ENCODE assay signal across 10 cellular contexts in the genomic region with DNA sequence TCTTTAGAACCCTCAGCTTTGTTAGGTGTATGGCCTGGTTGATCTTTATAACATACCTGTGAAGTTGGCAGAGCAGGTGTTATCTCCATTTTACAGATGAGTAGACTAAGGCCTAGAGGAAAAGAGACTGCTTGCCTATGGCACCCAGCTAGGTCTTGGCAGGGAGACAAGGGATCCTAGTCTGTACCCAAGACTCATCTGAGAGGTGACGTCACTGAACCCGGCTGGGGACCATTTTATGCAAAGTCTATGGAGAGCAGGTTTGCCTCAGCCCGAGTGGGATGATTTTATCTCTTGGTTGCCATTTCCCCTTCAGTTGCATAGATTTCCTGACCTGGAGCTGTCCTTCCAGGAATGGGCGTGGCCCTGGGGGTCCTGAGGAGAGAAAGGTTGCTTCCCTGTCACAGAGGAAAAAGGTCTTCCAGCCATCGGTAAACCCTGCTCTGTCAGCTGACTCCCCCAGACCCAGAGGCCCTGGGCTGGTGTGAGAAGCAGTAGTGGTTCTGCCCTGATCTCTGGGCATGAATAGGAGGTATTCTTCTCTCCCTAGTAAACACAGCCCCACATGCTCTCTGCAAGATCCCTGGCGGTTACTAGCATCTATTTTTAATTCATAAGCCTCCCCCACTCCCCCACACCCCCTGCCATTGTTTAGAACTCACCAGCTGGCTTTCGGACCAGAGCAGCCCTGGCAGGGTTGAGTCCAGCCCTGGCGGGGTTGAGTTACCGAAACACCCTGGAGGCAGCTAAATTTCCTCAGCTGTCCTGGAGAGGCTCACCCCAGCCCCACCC. TPM values are rescaled to one million over a fixed set of nuclear protein-coding genes. Genes with fewer than 3 reads are reported as not detected.
DNase-seq lines count a peak whose midpoint lies in the region; ATAC-seq and TF ChIP-seq lines count a peak whose summit lies in the region.
"Had no signal": no experiment of that assay in that cellular context is flagged by ENCODE, and none has a peak within 500 bp of the region (broad histone marks: within the 10 kb centered on the region; RNA-seq: fewer than 3 reads in every experiment).

No MANE protein-coding gene starts in this region.

- peak; percentile 15 to 52 for TF ChIP-seq POLR2A in gastrocnemius medialis (IDR thresholded peaks at IDR 0.05)

- no peaks in the 10 kb centered on the region for H3K9me3 ChIP-seq in left ventricle myocardium inferior (replicated peaks)
- H3K9me3 ChIP-seq in gastrocnemius medialis: no peaks in the 10 kb centered on the region

- in situ Hi-C loops in gastrocnemius medialis (cut with MboI; ENCODE audit: low sequenced_read_pairs in 4 of 4): no loop called here

- peak; percentile 77 to 79 for ATAC-seq in gastrocnemius medialis
- ATAC-seq in GM21390 (IDR thresholded peaks at IDR 0.05; ENCODE audit: unreplicated experiment): no peak
- no peak for ATAC-seq in GM21447 (IDR thresholded peaks at IDR 0.05; ENCODE audit: unreplicated experiment)
- ATAC-seq: HCT116, SK-N-SH treated with all-trans-retinoic acid at 6 μM for 48 hours had no signal

- H3K4me3 ChIP-seq in left ventricle myocardium inferior (no peak overlapping the region), gastrocnemius medialis (peak overlapping the region in 3 of 4 donors; percentile 4 to 42 (median 19))

- peaks cover 15% of the 10 kb centered on the region for H3K27me3 ChIP-seq in left ventricle myocardium inferior (ENCODE audit: low read depth)
- no peaks in the 10 kb centered on the region for H3K27me3 ChIP-seq in gastrocnemius medialis

- intact Hi-C loops in left ventricle myocardium inferior (cut with micrococcal nuclease) (no loop called here), gastrocnemius medialis (cut with DNase I; ENCODE audit: low total_unique reads) (loop anchor here (1.0 kb wide), 1 partner anchor 8 kb away; no protein-coding TSS in a partner anchor)

- no peaks in the 10 kb centered on the region for H3K36me3 ChIP-seq in left ventricle myocardium inferior
- no peaks in the 10 kb centered on the region for H3K36me3 ChIP-seq in gastrocnemius medialis

- TF ChIP-seq CTCF in left ventricle myocardium inferior (IDR thresholded peaks at IDR 0.05; ENCODE audit: borderline replicate concordance) (no peak), gastrocnemius medialis (IDR thresholded peaks at IDR 0.05 in 4 of 5, conservative IDR thresholded peaks at IDR 0.05 in 1 of 5) (no peak)

- DNase-seq in NCI-H146 (lab: John Stamatoyannopoulos, UW) (peak; percentile 33), NCI-H146 treated with DMSO at 0.1 percent for 48 hours (lab: John Stamatoyannopoulos, UW; ENCODE audit: unreplicated experiment) (no peak), UCSD-AML1 (lab: John Stamatoyannopoulos, UW; ENCODE audit: unreplicated experiment) (peak; percentile 47), left ventricle myocardium inferior (no peak), gastrocnemius medialis (peak; percentile 85 to 90), germinal center (ENCODE audit: low spot score) (no peak)

- peaks cover 33% of the 10 kb centered on the region for H3K4me1 ChIP-seq in left ventricle myocardium inferior
- peaks cover 94 to 96% of the 10 kb centered on the region in 2 donors for H3K4me1 ChIP-seq in gastrocnemius medialis

- H3K27ac ChIP-seq in left ventricle myocardium inferior (replicated peaks): peak overlapping the region; percentile 24
- peak overlapping the region; percentile 86 to 92 (median 89) for H3K27ac ChIP-seq in gastrocnemius medialis

RNA-seq across cellular contexts. Expression of a gene that starts 19.6 kb away (rescaled TPM):
- 2.5 TPM for total RNA-seq in left ventricle myocardium inferior
- 1 to 10 TPM; 1.1 to 7.6 (median 5.6) TPM for total RNA-seq in gastrocnemius medialis

RNA-seq across cellular contexts. Expression of a gene that starts 35.8 kb away (rescaled TPM):
- total RNA-seq in left ventricle myocardium inferior (6.3 TPM), gastrocnemius medialis (10 to 100 TPM; 12.2 to 15.8 (median 13.9) TPM)

Comparison
In these comparisons a context has a peak if more than half of its experiments do, and no peak if none do; other contexts are left out.
1. DNase-seq: peak in NCI-H146 (single experiment), UCSD-AML1 (single experiment) and gastrocnemius medialis (2 of 2); none in NCI-H146 treated with DMSO at 0.1 percent for 48 hours (single experiment), left ventricle myocardium inferior (single experiment) and germinal center (single experiment).
2. ATAC-seq: peak in gastrocnemius medialis (2 of 2); none in GM21390 (single experiment) and GM21447 (single experiment).